35 cellular contexts compared by ENCODE assay signal in the genomic region with DNA sequence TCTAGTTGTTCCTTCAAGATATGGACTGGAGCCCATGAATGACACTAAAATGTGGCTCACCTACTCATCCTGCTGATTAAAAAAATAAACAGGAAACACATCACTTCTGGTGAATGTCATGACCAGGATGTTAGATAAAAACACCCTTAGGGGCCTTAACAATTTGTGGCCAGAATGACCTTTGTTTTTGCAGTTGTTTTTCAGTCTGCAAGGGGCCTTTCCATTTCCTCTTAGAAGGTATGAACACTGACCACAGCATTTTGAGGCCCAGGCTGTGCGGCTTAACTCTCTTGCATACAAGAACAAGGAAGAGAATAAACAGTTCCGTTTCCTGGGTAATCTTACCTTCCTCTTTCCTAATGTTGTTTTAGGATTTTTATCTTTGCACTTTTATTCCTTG.
DNase-seq lines count a peak whose midpoint lies in the region; ATAC-seq, FAIRE-seq and TF ChIP-seq lines count a peak whose summit lies in the region.
"Had no signal": no experiment of that assay in that cellular context is flagged by ENCODE, and none has a peak within 500 bp of the region (broad histone marks: within the 10 kb centered on the region; RNA-seq: fewer than 3 reads in every experiment).

No MANE protein-coding gene starts in this region.

- no peak for TF ChIP-seq POLR2A in gastroesophageal sphincter (IDR thresholded peaks at IDR 0.05)

- peak overlapping the region; percentile 12; the same call in 1 of the 2 replicates for H3K4me2 ChIP-seq in OCI-LY7 (ENCODE audit: low read length)
- H3K4me2 ChIP-seq in neural cell (ENCODE audit: low read length) = no peak overlapping the region
- no peak overlapping the region for H3K4me2 ChIP-seq in Karpas-422 (ENCODE audit: low read depth, low read length, poor library complexity, severe bottlenecking)

- POLR2A ChIA-PET in OCI-LY7 (lab: Charles Lee) = interaction anchor here (0.9 to 1.4 kb wide), 2 partner anchors 11 to 19 kb away, joined by 3 read pairs; no protein-coding TSS in a partner anchor

- H3K9me2 ChIP-seq in OCI-LY7 (ENCODE audit: insufficient read depth, low read length) (no peaks in the 10 kb centered on the region), neural cell (ENCODE audit: insufficient read depth, low read length) (no peaks in the 10 kb centered on the region), Karpas-422 (replicated peaks; ENCODE audit: insufficient read depth, low read length) (no peaks in the 10 kb centered on the region)

- H3K4me1 ChIP-seq in OCI-LY7 (ENCODE audit: insufficient read depth, low read length, poor library complexity, severe bottlenecking) (peaks cover 7% of the 10 kb centered on the region), Karpas-422 (ENCODE audit: low read length) (no peaks in the 10 kb centered on the region), gastroesophageal sphincter (no peaks in the 10 kb centered on the region)
- H3K4me1 ChIP-seq: esophagus muscularis mucosa, HAP-1, left ventricle myocardium inferior, thyroid gland, vagina had no signal

- ATAC-seq in gastroesophageal sphincter = no peak
- ATAC-seq: activated CD4-positive, CD25-positive, alpha-beta regulatory T cell treated with anti-CD3 and anti-CD28 coated beads, Interleukin-2, amount 50 U/mL, for 24 hours; naive thymus-derived CD8-positive, alpha-beta T cell; Panc1; stimulated activated naive CD8-positive, alpha-beta T cell treated with anti-CD3 and anti-CD28 coated beads, Interleukin-15, amount 100 ng/mL, for 72 hours; T-cell had no signal

- CTCF ChIA-PET in OCI-LY7 (lab: Charles Lee; ENCODE audit: unreplicated experiment) = no interaction called here

- FAIRE-seq in bronchial epithelial cell (lab: Jason Lieb, UNC) = no peak
- FAIRE-seq: TTC549 had no signal

- H3K79me2 ChIP-seq in OCI-LY7 (ENCODE audit: insufficient read depth, low read depth, low read length) (no peaks in the 10 kb centered on the region), neural cell (replicated peaks; ENCODE audit: insufficient read depth, low read length) (no peaks in the 10 kb centered on the region), Karpas-422 (ENCODE audit: low read length) (no peaks in the 10 kb centered on the region)

- no TSS peak for BruUV-seq in OCI-LY7 (replicated peaks; lab: Mats Ljungman, UMichigan)

- no peaks in the 10 kb centered on the region for H3K36me3 ChIP-seq in OCI-LY7 (ENCODE audit: insufficient read depth, low read length)
- no peaks in the 10 kb centered on the region for H3K36me3 ChIP-seq in bronchial epithelial cell (ENCODE audit: control insufficient read depth, insufficient read depth, low read length)
- no peaks in the 10 kb centered on the region for H3K36me3 ChIP-seq in neural cell (ENCODE audit: insufficient read depth, low read length)
- H3K36me3 ChIP-seq in Karpas-422 (ENCODE audit: insufficient read depth, low read length) = no peaks in the 10 kb centered on the region
- no peaks in the 10 kb centered on the region for H3K36me3 ChIP-seq in gastroesophageal sphincter
- H3K36me3 ChIP-seq: esophagus muscularis mucosa, HAP-1, left ventricle myocardium inferior, thyroid gland, vagina had no signal

- H2AFZ ChIP-seq in OCI-LY7 (ENCODE audit: low read length) (peak overlapping the region; percentile 91), neural cell (ENCODE audit: low read depth, low read length) (no peak overlapping the region), Karpas-422 (ENCODE audit: low read length) (no peak overlapping the region)

- H3K27ac ChIP-seq in OCI-LY7 (ENCODE audit: low read depth, low read length, poor library complexity, severe bottlenecking) = no peak overlapping the region
- peak overlapping the region; percentile 29 for H3K27ac ChIP-seq in neural cell (ENCODE audit: low read length)
- no peak overlapping the region for H3K27ac ChIP-seq in Karpas-422 (ENCODE audit: low read length)
- no peak overlapping the region for H3K27ac ChIP-seq in gastroesophageal sphincter
- H3K27ac ChIP-seq: 22Rv1, esophagus muscularis mucosa, left ventricle myocardium inferior, skin epidermis, thyroid gland, vagina had no signal

- no peaks in the 10 kb centered on the region for H3K27me3 ChIP-seq in bronchial epithelial cell (ENCODE audit: control insufficient read depth, insufficient read depth, low read length)
- H3K27me3 ChIP-seq in neural cell (ENCODE audit: insufficient read depth, low read depth, low read length) = no peaks in the 10 kb centered on the region
- no peaks in the 10 kb centered on the region for H3K27me3 ChIP-seq in Karpas-422 (ENCODE audit: low read length)
- no peaks in the 10 kb centered on the region for H3K27me3 ChIP-seq in gastroesophageal sphincter
- H3K27me3 ChIP-seq: esophagus muscularis mucosa, thyroid gland, vagina had no signal

- no peak for TF ChIP-seq RAD21 in neural cell (conservative IDR thresholded peaks at IDR 0.05)

- no peaks in the 10 kb centered on the region for H3F3A ChIP-seq in neural cell (ENCODE audit: insufficient read depth, low read length, poor library complexity, severe bottlenecking)

- H4K20me1 ChIP-seq in OCI-LY7 (ENCODE audit: insufficient read depth, low read length) (no peaks in the 10 kb centered on the region), neural cell (ENCODE audit: insufficient read depth) (no peaks in the 10 kb centered on the region), Karpas-422 (ENCODE audit: insufficient read depth, low read depth, low read length) (no peaks in the 10 kb centered on the region)

- H3K4me3 ChIP-seq in OCI-LY7 (ENCODE audit: low read depth, low read length, poor library complexity, severe bottlenecking) (no peak overlapping the region), bronchial epithelial cell (ENCODE audit: low read depth, low read length) (no peak overlapping the region), neural cell (ENCODE audit: low read length) (no peak overlapping the region), Karpas-422 (ENCODE audit: low read length) (no peak overlapping the region), gastroesophageal sphincter (no peak overlapping the region)
- H3K4me3 ChIP-seq: esophagus muscularis mucosa, HAP-1, left ventricle myocardium inferior, skin epidermis, thyroid gland, vagina had no signal

- DNase-seq in DMS53 (lab: John Stamatoyannopoulos, UW) (peak; percentile 11), DMS53 treated with DMSO at 0.1 percent for 48 hours (lab: John Stamatoyannopoulos, UW; ENCODE audit: unreplicated experiment) (no peak), OCI-LY7 (ENCODE audit: low spot score) (no peak), bronchial epithelial cell (ENCODE audit: low read depth) (peak; percentile 4), Karpas-422 (no peak), DMS 273 (lab: John Stamatoyannopoulos, UW; ENCODE audit: unreplicated experiment) (no peak)
- DNase-seq: activated CD4-positive, alpha-beta memory T cell treated with anti-CD3 and anti-CD28 coated beads for 36 hours; activated CD8-positive, alpha-beta memory T cell treated with anti-CD3 and anti-CD28 coated beads, Interleukin-2, amount 50 U/mL, for 4 hours; activated naive CD4-positive, alpha-beta T cell treated with anti-CD3 and anti-CD28 coated beads for 36 hours; amniotic stem cell; CD4-positive, alpha-beta T cell; cortex of kidney; endodermal cell; foreskin melanocyte; left ventricle myocardium inferior; midbrain; naive thymus-derived CD8-positive, alpha-beta T cell; NCI-H1436 treated with DMSO at 0.1 percent for 48 hours; NCI-H446 treated with DMSO at 0.1 percent for 48 hours; NCI-H82; occipital lobe; SIG-M5; stimulated activated naive CD8-positive, alpha-beta T cell treated with anti-CD3 and anti-CD28 coated beads, Interleukin-15, amount 100 ng/mL, for 72 hours; T-cell; thyroid gland had no signal

- intact Hi-C loops in OCI-LY7 (cut with micrococcal nuclease; ENCODE audit: unreplicated experiment) = no loop called here

- no peaks in the 10 kb centered on the region for H3K9me3 ChIP-seq in OCI-LY7 (ENCODE audit: low read length)
- H3K9me3 ChIP-seq in neural cell (ENCODE audit: low read length) = no peaks in the 10 kb centered on the region
- no peaks in the 10 kb centered on the region for H3K9me3 ChIP-seq in Karpas-422 (ENCODE audit: low read length)
- H3K9me3 ChIP-seq in gastroesophageal sphincter = no peaks in the 10 kb centered on the region
- H3K9me3 ChIP-seq: esophagus muscularis mucosa, HAP-1, left ventricle myocardium inferior, thyroid gland, vagina had no signal

- no peak for TF ChIP-seq EP300 in neural cell (conservative IDR thresholded peaks at IDR 0.05; ENCODE audit: poor library complexity, severe bottlenecking)
- TF ChIP-seq EP300 in gastroesophageal sphincter (IDR thresholded peaks at IDR 0.05) = no peak

- no peak overlapping the region for H3K9ac ChIP-seq in neural cell (ENCODE audit: low read length)
- H3K9ac ChIP-seq in Karpas-422 (ENCODE audit: low read length) = no peak overlapping the region

- TF ChIP-seq CTCF in OCI-LY7 (conservative IDR thresholded peaks at IDR 0.05; ENCODE audit: low read length) (no peak), bronchial epithelial cell (IDR thresholded peaks at IDR 0.05; ENCODE audit: insufficient read depth, low read length, severe bottlenecking) (no peak), neural cell (IDR thresholded peaks at IDR 0.05; ENCODE audit: poor library complexity, severe bottlenecking) (no peak), gastroesophageal sphincter (IDR thresholded peaks at IDR 0.05) (no peak)

- WGBS in gastroesophageal sphincter (ENCODE audit: low coverage in 1 of 2), 2 donors = 55 to 71% methylated on average over 2 of the region's 2 CpGs

TF ChIP-seq in neural cell, 6 proteins besides CTCF, POLR2A, EP300 and RAD21 (continues in another document):
- TF ChIP-seq POLR2AphosphoS5 (IDR thresholded peaks at IDR 0.05) = no peak
- TF ChIP-seq SMC3 (conservative IDR thresholded peaks at IDR 0.05; ENCODE audit: poor library complexity) = no peak

Comparison
In these comparisons a context has a peak if more than half of its experiments do, and no peak if none do; other contexts are left out.
1. DNase-seq: peak in DMS53 (single experiment) and bronchial epithelial cell (single experiment); none in DMS53 treated with DMSO at 0.1 percent for 48 hours (single experiment), OCI-LY7 (single experiment), Karpas-422 (single experiment) and DMS 273 (single experiment).